In genomic region chr7:121012919-121013318, GRCh38 we compare ENCODE assay signal across 1 cellular context.
TF ChIP-seq lines count a peak whose summit lies in the region.

No MANE protein-coding gene starts in this region.

TF ChIP-seq in HepG2, 621 proteins besides CTCF, POLR2A, EP300 and RAD21:
- no peak for TF ChIP-seq SOX6 (IDR thresholded peaks at IDR 0.05)
- no peak for TF ChIP-seq SOX6 (CRISPR knock-in tag; IDR thresholded peaks at IDR 0.05)
- TF ChIP-seq RBAK (CRISPR knock-in tag; IDR thresholded peaks at IDR 0.05) = no peak
- TF ChIP-seq MAF1 (CRISPR knock-in tag; IDR thresholded peaks at IDR 0.05; ENCODE audit: borderline replicate concordance) = no peak
- TF ChIP-seq ZFP41 (CRISPR knock-in tag; IDR thresholded peaks at IDR 0.05; ENCODE audit: borderline replicate concordance) = no peak
- TF ChIP-seq EED (CRISPR knock-in tag; IDR thresholded peaks at IDR 0.05) = no peak
- TF ChIP-seq, protein P1, sequence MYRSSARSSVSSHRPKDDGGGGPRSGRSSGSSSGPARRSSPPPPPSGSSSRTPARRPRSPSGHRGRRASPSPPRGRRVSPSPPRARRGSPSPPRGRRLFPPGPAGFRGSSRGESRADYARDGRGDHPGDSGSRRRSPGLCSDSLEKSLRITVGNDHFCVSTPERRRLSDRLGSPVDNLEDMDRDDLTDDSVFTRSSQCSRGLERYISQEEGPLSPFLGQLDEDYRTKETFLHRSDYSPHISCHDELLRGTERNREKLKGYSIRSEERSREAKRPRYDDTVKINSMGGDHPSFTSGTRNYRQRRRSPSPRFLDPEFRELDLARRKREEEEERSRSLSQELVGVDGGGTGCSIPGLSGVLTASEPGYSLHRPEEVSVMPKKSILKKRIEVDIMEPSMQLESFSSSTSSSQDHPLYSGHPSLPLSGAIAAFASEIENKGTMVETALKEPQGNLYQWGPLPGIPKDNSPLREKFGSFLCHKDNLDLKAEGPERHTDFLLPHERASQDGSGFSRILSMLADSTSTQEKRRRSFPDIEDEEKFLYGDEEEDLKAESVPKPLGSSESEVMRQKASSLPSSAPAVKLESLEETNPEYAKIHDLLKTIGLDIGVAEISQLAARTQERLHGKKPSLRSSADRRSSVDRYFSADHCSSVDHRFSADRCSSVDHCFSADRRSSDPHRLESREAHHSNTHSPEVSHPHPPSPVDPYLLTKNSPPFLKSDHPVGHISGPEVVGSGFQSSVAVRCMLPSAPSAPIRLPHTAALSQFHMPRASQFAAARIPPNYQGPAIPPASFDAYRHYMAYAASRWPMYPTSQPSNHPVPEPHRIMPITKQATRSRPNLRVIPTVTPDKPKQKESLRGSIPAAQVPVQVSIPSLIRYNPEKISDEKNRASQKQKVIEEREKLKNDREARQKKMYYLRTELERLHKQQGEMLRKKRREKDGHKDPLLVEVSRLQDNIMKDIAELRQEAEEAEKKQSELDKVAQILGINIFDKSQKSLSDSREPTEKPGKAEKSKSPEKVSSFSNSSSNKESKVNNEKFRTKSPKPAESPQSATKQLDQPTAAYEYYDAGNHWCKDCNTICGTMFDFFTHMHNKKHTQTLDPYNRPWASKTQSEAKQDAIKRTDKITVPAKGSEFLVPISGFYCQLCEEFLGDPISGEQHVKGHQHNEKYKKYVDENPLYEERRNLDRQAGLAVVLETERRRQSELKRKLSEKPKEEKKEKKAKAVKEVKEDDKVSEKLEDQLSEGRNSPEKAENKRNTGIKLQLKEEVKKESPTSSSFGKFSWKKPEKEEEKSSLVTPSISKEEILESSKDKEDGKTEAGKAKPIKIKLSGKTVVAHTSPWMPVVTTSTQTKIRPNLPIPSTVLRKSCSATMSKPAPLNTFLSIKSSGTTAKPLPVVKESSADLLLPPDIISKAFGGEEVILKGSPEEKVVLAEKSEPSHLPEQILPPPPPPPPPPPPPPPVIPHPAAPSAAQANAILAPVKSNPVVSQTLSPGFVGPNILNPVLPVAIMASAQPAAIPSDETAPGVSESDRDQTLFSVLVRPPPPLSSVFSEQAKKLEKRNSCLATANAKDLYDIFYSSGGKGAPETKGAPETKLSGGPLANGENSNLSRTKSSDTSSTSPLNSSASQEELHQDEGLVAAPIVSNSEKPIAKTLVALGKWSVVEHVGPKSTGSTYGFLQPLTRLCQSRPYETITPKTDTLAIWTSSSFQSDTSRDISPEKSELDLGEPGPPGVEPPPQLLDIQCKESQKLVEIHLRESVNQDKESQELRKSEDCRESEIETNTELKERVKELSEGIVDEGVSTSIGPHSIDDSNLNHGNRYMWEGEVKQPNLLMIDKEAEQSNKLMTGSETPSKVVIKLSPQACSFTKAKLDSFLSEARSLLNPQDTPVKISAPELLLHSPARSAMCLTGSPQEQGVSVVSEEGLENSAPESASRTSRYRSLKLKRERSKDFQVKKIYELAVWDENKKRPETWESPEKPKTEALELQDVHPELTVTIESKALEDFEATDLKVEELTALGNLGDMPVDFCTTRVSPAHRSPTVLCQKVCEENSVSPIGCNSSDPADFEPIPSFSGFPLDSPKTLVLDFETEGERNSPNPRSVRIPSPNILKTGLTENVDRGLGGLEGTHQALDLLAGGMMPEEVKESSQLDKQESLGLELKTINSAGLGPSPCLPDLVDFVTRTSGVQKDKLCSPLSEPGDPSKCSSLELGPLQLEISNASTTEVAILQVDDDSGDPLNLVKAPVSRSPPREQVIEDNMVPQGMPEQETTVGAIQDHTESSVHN (CRISPR knock-in tag; IDR thresholded peaks at IDR 0.05) = no peak
- TF ChIP-seq ZNF609 (CRISPR knock-in tag; IDR thresholded peaks at IDR 0.05; ENCODE audit: borderline replicate concordance) = no peak
- TF ChIP-seq ZNF207 (IDR thresholded peaks at IDR 0.05; ENCODE audit: borderline replicate concordance) = no peak
- TF ChIP-seq ETV6 (CRISPR knock-in tag; conservative IDR thresholded peaks at IDR 0.05) = no peak
- TF ChIP-seq ZNF136 (CRISPR knock-in tag; IDR thresholded peaks at IDR 0.05; ENCODE audit: low read depth) = no peak
- TF ChIP-seq CCDC6 (CRISPR knock-in tag; IDR thresholded peaks at IDR 0.05) = no peak
- TF ChIP-seq ELF4 (CRISPR knock-in tag; IDR thresholded peaks at IDR 0.05; ENCODE audit: borderline replicate concordance) = no peak
- TF ChIP-seq CREB3 (CRISPR knock-in tag; IDR thresholded peaks at IDR 0.05) = no peak
- no peak for TF ChIP-seq MNT (IDR thresholded peaks at IDR 0.05)
- TF ChIP-seq ZNF749 (CRISPR knock-in tag; IDR thresholded peaks at IDR 0.05; ENCODE audit: borderline replicate concordance) = no peak
- no peak for TF ChIP-seq ZNF816 (CRISPR knock-in tag; IDR thresholded peaks at IDR 0.05; ENCODE audit: borderline replicate concordance)
- no peak for TF ChIP-seq HES4 (CRISPR knock-in tag; IDR thresholded peaks at IDR 0.05; ENCODE audit: borderline replicate concordance)
- no peak for TF ChIP-seq TAF15 (IDR thresholded peaks at IDR 0.05; ENCODE audit: low read depth, low read length, poor library complexity, severe bottlenecking)
- no peak for TF ChIP-seq ZNF432 (CRISPR knock-in tag; IDR thresholded peaks at IDR 0.05; ENCODE audit: borderline replicate concordance)
